Comparison of ENCODE assay signal across 9 cellular contexts in the genomic region with DNA sequence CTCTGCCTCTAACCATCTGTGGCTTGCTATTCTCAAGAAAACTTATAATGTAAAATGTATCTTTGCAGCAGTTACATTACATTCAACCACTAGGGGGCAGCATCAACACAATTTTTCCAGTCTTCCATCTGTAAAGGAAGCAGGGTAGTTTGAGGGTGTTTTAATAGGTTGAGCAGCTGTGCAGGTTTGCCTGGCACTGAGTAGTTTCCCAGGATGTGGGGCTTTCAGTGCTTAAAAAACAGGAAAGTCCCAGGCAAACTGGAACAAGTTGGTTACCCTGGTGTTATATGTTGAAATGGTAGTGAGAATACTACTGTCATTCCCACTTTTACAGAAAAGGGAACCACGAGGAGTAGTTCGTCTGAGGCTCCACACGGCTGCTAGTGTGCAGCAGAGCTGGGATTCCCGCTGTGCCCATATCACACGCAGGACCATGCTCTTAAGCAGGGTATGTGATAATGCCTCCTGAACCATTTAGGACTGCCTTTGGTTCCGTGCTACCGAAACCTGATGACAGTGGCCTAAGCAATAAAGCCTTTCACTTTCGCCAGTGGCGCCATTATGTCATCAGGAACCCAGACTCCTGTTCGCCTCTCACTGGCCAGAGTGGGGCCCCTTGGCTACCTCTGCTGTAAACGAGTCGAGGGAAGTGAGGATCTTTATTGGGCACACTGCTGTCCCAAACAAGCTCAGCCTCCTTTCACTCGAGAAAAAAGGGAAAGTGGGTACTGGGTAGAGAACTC.
DNase-seq lines count a peak whose midpoint lies in the region; ATAC-seq, FAIRE-seq and TF ChIP-seq lines count a peak whose summit lies in the region.
"Had no signal": no experiment of that assay in that cellular context is flagged by ENCODE, and none has a peak within 500 bp of the region (broad histone marks: within the 10 kb centered on the region; RNA-seq: fewer than 3 reads in every experiment).

No MANE protein-coding gene starts in this region.

- no peak for FAIRE-seq in urothelium cell line (lab: Jason Lieb, UNC)

- peak; percentile 92 for TF ChIP-seq CTCF in C4-2B (conservative IDR thresholded peaks at IDR 0.05)
- TF ChIP-seq CTCF in endothelial cell (IDR thresholded peaks at IDR 0.05; ENCODE audit: unreplicated experiment), result peak; percentile 96

- peaks cover 5% of the 10 kb centered on the region for H3K27me3 Mint-ChIP-seq in endothelial cell (ENCODE audit: unreplicated experiment)
- H3K27me3 Mint-ChIP-seq: stimulated activated naive CD8-positive, alpha-beta T cell treated with anti-CD3 and anti-CD28 coated beads, Interleukin-15, Interleukin-2, amounts not matched to agents 100 ng/mL and 50 ng/mL, for 24 hours had no signal

- no peaks in the 10 kb centered on the region for H3K9me3 Mint-ChIP-seq in endothelial cell (ENCODE audit: unreplicated experiment)
- H3K9me3 Mint-ChIP-seq: stimulated activated naive CD8-positive, alpha-beta T cell treated with anti-CD3 and anti-CD28 coated beads, Interleukin-15, Interleukin-2, amounts not matched to agents 100 ng/mL and 50 ng/mL, for 24 hours had no signal

- peaks cover 4% of the 10 kb centered on the region for H3K4me1 Mint-ChIP-seq in endothelial cell (ENCODE audit: unreplicated experiment)

- ATAC-seq in GM19025 (IDR thresholded peaks at IDR 0.05; ENCODE audit: low read depth, unreplicated experiment) (peak; percentile 56), HG03565 (IDR thresholded peaks at IDR 0.05; ENCODE audit: unreplicated experiment) (peak; percentile 51)
- peak; percentile 37 to 49 for ATAC-seq in activated CD4-positive, CD25-positive, alpha-beta regulatory T cell treated with anti-CD3 and anti-CD28 coated beads, Interleukin-2, amount 50 U/mL, for 24 hours

- H3K4me3 Mint-ChIP-seq in endothelial cell (ENCODE audit: unreplicated experiment), result no peak overlapping the region
- H3K4me3 Mint-ChIP-seq: stimulated activated naive CD8-positive, alpha-beta T cell treated with anti-CD3 and anti-CD28 coated beads, Interleukin-15, Interleukin-2, amounts not matched to agents 100 ng/mL and 50 ng/mL, for 24 hours had no signal

- H3K27ac Mint-ChIP-seq in endothelial cell (ENCODE audit: unreplicated experiment), result no peak overlapping the region
- H3K27ac Mint-ChIP-seq: stimulated activated naive CD8-positive, alpha-beta T cell treated with anti-CD3 and anti-CD28 coated beads, Interleukin-15, Interleukin-2, amounts not matched to agents 100 ng/mL and 50 ng/mL, for 24 hours had no signal

- no peaks in the 10 kb centered on the region for H3K36me3 Mint-ChIP-seq in endothelial cell (ENCODE audit: low read depth, unreplicated experiment)

- no peak overlapping the region for H3K27ac ChIP-seq in C4-2B

- DNase-seq in NCI-H524 (lab: John Stamatoyannopoulos, UW), result peak; percentile 80 to 89
- DNase-seq in endothelial cell (ENCODE audit: low spot score), result peak; percentile 69
- DNase-seq in mucosa of gallbladder (ENCODE audit: low spot score), result peak; percentile 78
- peak; percentile 61 for DNase-seq in urothelium cell line (ENCODE audit: low spot score)
